1 cellular context compared by ENCODE assay signal in genomic region chr16:69109486-69110270, GRCh38.
TF ChIP-seq lines count a peak whose summit lies in the region.

No MANE protein-coding gene starts in this region.

TF ChIP-seq in GM23338, 12 proteins besides CTCF, POLR2A, EP300 and RAD21:
- TF ChIP-seq CREB1 (CRISPR knock-in tag; IDR thresholded peaks at IDR 0.05; ENCODE audit: low read depth) (no peak), STAT1 (IDR thresholded peaks at IDR 0.05; ENCODE audit: unreplicated experiment) (no peak)
